17 cellular contexts compared by ENCODE assay signal in the genomic region with DNA sequence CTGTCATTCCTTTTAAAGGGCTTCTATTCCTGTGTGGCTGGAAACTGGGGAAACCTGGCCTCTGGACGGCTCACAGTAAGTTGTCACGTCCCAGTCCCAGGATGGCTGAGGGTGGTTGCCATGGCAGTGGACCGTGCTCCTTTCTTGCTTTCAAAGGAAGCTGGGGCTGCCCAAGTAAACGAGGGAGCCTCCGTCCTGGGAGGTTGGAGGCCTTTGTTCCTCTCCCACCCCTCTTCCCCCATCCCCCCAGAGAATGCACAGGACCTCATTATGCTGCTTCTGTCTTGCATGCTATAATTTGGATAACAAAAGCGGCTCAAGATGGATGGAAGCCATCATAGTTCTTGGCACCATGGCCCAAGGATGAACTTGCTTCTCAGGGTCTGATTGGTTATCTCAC.
A peak's percentile ranks its signal among the peaks of the same experiment; 100 is the strongest.
DNase-seq lines count a peak whose midpoint lies in the region; ATAC-seq lines count a peak whose summit lies in the region.
"Had no signal": no experiment of that assay in that cellular context is flagged by ENCODE, and none has a peak within 500 bp of the region (broad histone marks: within the 10 kb centered on the region; RNA-seq: fewer than 3 reads in every experiment).

No MANE protein-coding gene starts in this region.

- H3K36me3 ChIP-seq in H7 (replicated peaks; ENCODE audit: control insufficient read depth, insufficient read depth, low read length): no peaks in the 10 kb centered on the region

- no peaks in the 10 kb centered on the region for H3K36me3 Mint-ChIP-seq in activated CD4-positive, alpha-beta memory T cell treated with anti-CD3 and anti-CD28 coated beads for 36 hours
- no peaks in the 10 kb centered on the region for H3K36me3 Mint-ChIP-seq in activated T-helper 17 cell treated with anti-CD3 and anti-CD28 coated beads, Interleukin-2, amount 50 U/mL, for 72 hours (ENCODE audit: low read depth)
- no peaks in the 10 kb centered on the region for H3K36me3 Mint-ChIP-seq in activated naive CD4-positive, alpha-beta T cell treated with anti-CD3 and anti-CD28 coated beads, Interleukin-2, amount 10 ng/mL, durations not matched to agents 7 days and 5 days

- no peaks in the 10 kb centered on the region for H3K27me3 ChIP-seq in H7 (ENCODE audit: control insufficient read depth, insufficient read depth, low read length)

- H3K27ac Mint-ChIP-seq in activated CD4-positive, alpha-beta memory T cell treated with anti-CD3 and anti-CD28 coated beads for 36 hours: no peak overlapping the region
- no peak overlapping the region for H3K27ac Mint-ChIP-seq in activated T-helper 17 cell treated with anti-CD3 and anti-CD28 coated beads, Interleukin-2, amount 50 U/mL, for 72 hours
- no peak overlapping the region for H3K27ac Mint-ChIP-seq in activated naive CD4-positive, alpha-beta T cell treated with anti-CD3 and anti-CD28 coated beads, Interleukin-2, amount 10 ng/mL, durations not matched to agents 7 days and 5 days
- H3K27ac Mint-ChIP-seq: activated CD4-positive, alpha-beta T cell treated with anti-CD3 and anti-CD28 coated beads for 36 hours; activated naive CD4-positive, alpha-beta T cell treated with anti-CD3 and anti-CD28 coated beads for 36 hours had no signal

- H3K4me3 Mint-ChIP-seq in activated CD4-positive, alpha-beta memory T cell treated with anti-CD3 and anti-CD28 coated beads for 36 hours: no peak overlapping the region
- H3K4me3 Mint-ChIP-seq in activated T-helper 17 cell treated with anti-CD3 and anti-CD28 coated beads, Interleukin-2, amount 50 U/mL, for 72 hours: no peak overlapping the region
- H3K4me3 Mint-ChIP-seq in activated naive CD4-positive, alpha-beta T cell treated with anti-CD3 and anti-CD28 coated beads, Interleukin-2, amount 10 ng/mL, durations not matched to agents 7 days and 5 days: no peak overlapping the region
- H3K4me3 Mint-ChIP-seq: activated CD4-positive, alpha-beta T cell treated with anti-CD3 and anti-CD28 coated beads for 36 hours; activated naive CD4-positive, alpha-beta T cell treated with anti-CD3 and anti-CD28 coated beads for 36 hours had no signal

- H3K9me3 Mint-ChIP-seq in activated CD4-positive, alpha-beta memory T cell treated with anti-CD3 and anti-CD28 coated beads for 36 hours: no peaks in the 10 kb centered on the region
- H3K9me3 Mint-ChIP-seq in activated T-helper 17 cell treated with anti-CD3 and anti-CD28 coated beads, Interleukin-2, amount 50 U/mL, for 72 hours: no peaks in the 10 kb centered on the region
- H3K9me3 Mint-ChIP-seq in activated naive CD4-positive, alpha-beta T cell treated with anti-CD3 and anti-CD28 coated beads, Interleukin-2, amount 10 ng/mL, durations not matched to agents 7 days and 5 days: no peaks in the 10 kb centered on the region
- H3K9me3 Mint-ChIP-seq: activated naive CD4-positive, alpha-beta T cell treated with anti-CD3 and anti-CD28 coated beads for 36 hours had no signal

- CTCF ChIA-PET in activated CD4-positive, alpha-beta memory T cell treated with anti-CD3 and anti-CD28 coated beads for 36 hours (lab: Charles Lee): no interaction called here
- CTCF ChIA-PET in activated naive CD4-positive, alpha-beta T cell treated with anti-CD3 and anti-CD28 coated beads, Interleukin-2, amount 10 ng/mL, durations not matched to agents 7 days and 5 days (lab: Charles Lee): no interaction called here

- no peak for ATAC-seq in sciatic nerve
- no peak for ATAC-seq in activated T-helper 17 cell treated with anti-CD3 and anti-CD28 coated beads, Interleukin-2, amount 50 U/mL, for 72 hours (replicated peaks)
- ATAC-seq: activated CD4-positive, alpha-beta T cell treated with anti-CD3 and anti-CD28 coated beads for 36 hours had no signal

- H3K4me3 ChIP-seq in H7 (ENCODE audit: insufficient read depth, low read depth, low read length): no peak overlapping the region

- intact Hi-C loops in activated CD4-positive, alpha-beta memory T cell treated with anti-CD3 and anti-CD28 coated beads for 36 hours (cut with micrococcal nuclease): no loop called here
- intact Hi-C loops in sciatic nerve (cut with DNase I): no loop called here

- H3K27me3 Mint-ChIP-seq in activated CD4-positive, alpha-beta memory T cell treated with anti-CD3 and anti-CD28 coated beads for 36 hours: no peaks in the 10 kb centered on the region
- no peaks in the 10 kb centered on the region for H3K27me3 Mint-ChIP-seq in activated T-helper 17 cell treated with anti-CD3 and anti-CD28 coated beads, Interleukin-2, amount 50 U/mL, for 72 hours
- H3K27me3 Mint-ChIP-seq in activated naive CD4-positive, alpha-beta T cell treated with anti-CD3 and anti-CD28 coated beads, Interleukin-2, amount 10 ng/mL, durations not matched to agents 7 days and 5 days: peaks cover 12% of the 10 kb centered on the region
- H3K27me3 Mint-ChIP-seq: activated CD4-positive, alpha-beta T cell treated with anti-CD3 and anti-CD28 coated beads for 36 hours had no signal

- no peaks in the 10 kb centered on the region for H3K4me1 Mint-ChIP-seq in activated CD4-positive, alpha-beta memory T cell treated with anti-CD3 and anti-CD28 coated beads for 36 hours (ENCODE audit: low read depth)
- no peaks in the 10 kb centered on the region for H3K4me1 Mint-ChIP-seq in activated T-helper 17 cell treated with anti-CD3 and anti-CD28 coated beads, Interleukin-2, amount 50 U/mL, for 72 hours
- H3K4me1 Mint-ChIP-seq in activated naive CD4-positive, alpha-beta T cell treated with anti-CD3 and anti-CD28 coated beads, Interleukin-2, amount 10 ng/mL, durations not matched to agents 7 days and 5 days: no peaks in the 10 kb centered on the region
- H3K4me1 Mint-ChIP-seq: activated CD4-positive, alpha-beta T cell treated with anti-CD3 and anti-CD28 coated beads for 36 hours had no signal

- DNase-seq in H7 (peak; percentile 70), iPS-NIHi11 (ENCODE audit: low spot score) (peak; percentile 57), sciatic nerve (ENCODE audit: low spot score) (peak; percentile 23)
- peak; percentile 3 for DNase-seq in activated CD4-positive, alpha-beta memory T cell treated with anti-CD3 and anti-CD28 coated beads for 36 hours
- no peak for DNase-seq in NK-92 treated with Interleukin-12 subunit alpha and Interleukin-12 subunit beta, amount 100 ng/mL, for 24 hours (lab: John Stamatoyannopoulos, UW)
- no peak for DNase-seq in activated naive CD4-positive, alpha-beta T cell treated with anti-CD3 and anti-CD28 coated beads, Interleukin-2, amount 10 ng/mL, durations not matched to agents 7 days and 5 days
- DNase-seq: activated CD4-positive, alpha-beta T cell treated with anti-CD3 and anti-CD28 coated beads for 36 hours; activated naive CD4-positive, alpha-beta T cell treated with anti-CD3 and anti-CD28 coated beads for 36 hours; AML-193; Caco-2; Karpas-422; NCI-H1105 treated with DMSO at 0.1 percent for 48 hours; NCI-H82; SK-N-SH; small intestine; stimulated activated CD4-positive, alpha-beta T cell treated with anti-CD3 and anti-CD28 coated beads, Interleukin-4, amount 100 ng/mL, for 4 hours had no signal

- POLR2A ChIA-PET in activated CD4-positive, alpha-beta memory T cell treated with anti-CD3 and anti-CD28 coated beads for 36 hours (lab: Charles Lee): no interaction called here

Comparison
In these comparisons a context has a peak if more than half of its experiments do, and no peak if none do; other contexts are left out.
1. DNase-seq: peak in H7 (single experiment), activated CD4-positive, alpha-beta memory T cell treated with anti-CD3 and anti-CD28 coated beads for 36 hours (single experiment), iPS-NIHi11 (single experiment) and sciatic nerve (single experiment); none in NK-92 treated with Interleukin-12 subunit alpha and Interleukin-12 subunit beta, amount 100 ng/mL, for 24 hours (single experiment) and activated naive CD4-positive, alpha-beta T cell treated with anti-CD3 and anti-CD28 coated beads, Interleukin-2, amount 10 ng/mL, durations not matched to agents 7 days and 5 days (single experiment).